3 cellular contexts compared by ENCODE assay signal in genomic region chr1:36786425-36786824, GRCh38.
"Had no signal": no experiment of that assay in that cellular context is flagged by ENCODE, and none has a peak within 500 bp of the region (broad histone marks: within the 10 kb centered on the region; RNA-seq: fewer than 3 reads in every experiment).

No MANE protein-coding gene starts in this region.

- DNase-seq: GDM1, GF-D8 had no signal

- H3K4me3 ChIP-seq: GM12878 had no signal
